ENCODE assay signal across 27 cellular contexts in the genomic region with DNA sequence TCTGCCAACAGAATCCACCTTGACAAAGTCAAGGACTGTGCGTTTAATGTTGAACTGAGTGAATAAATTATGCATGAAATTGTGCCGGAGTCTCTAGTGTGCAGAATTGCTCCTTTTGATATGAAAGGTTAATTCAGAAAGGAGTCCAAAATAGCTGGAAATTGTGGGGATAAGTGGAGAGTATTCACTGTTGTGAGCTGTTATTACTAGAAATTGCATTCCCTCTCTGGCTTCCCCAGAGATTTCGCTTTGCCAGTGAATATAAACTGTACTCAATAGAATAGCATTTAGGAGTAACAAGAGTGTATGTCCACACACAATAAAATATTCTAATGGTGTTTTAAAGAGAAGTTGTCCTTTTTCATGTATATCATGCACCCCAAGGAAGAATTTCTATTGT. TPM values are rescaled to one million over a fixed set of nuclear protein-coding genes. Genes with fewer than 3 reads are reported as not detected.
"Had no signal": no experiment of that assay in that cellular context is flagged by ENCODE, and none has a peak within 500 bp of the region (broad histone marks: within the 10 kb centered on the region; RNA-seq: fewer than 3 reads in every experiment).

No MANE protein-coding gene starts in this region.

- H3K4me3 Mint-ChIP-seq: activated CD8-positive, alpha-beta T cell treated with anti-CD3 and anti-CD28 coated beads, Interleukin-2, amount 10 ng/mL, durations not matched to agents 7 days and 5 days; activated naive CD8-positive, alpha-beta T cell treated with anti-CD3 and anti-CD28 coated beads, Interleukin-2, amount 50 U/mL, for 24 hours; activated T-helper 1 cell treated with anti-CD3 and anti-CD28 coated beads, Interleukin-12 subunit alpha, Interleukin-12 subunit beta, Interleukin-2, Interleukin-4 antibody, amounts not matched to agents 30 ng/mL and 10 ng/mL and 1 ng/mL, durations not matched to agents 14 hours and 24 hours and 36 hours; T-helper 1 cell treated with Interleukin-12 subunit alpha and Interleukin-12 subunit beta and Interleukin-4 antibody, amounts not matched to agents 30 μg/mL and 1 μg/mL, for 36 hours; WTC11 had no signal

- DNase-seq: activated CD4-positive, alpha-beta T cell treated with anti-CD3 and anti-CD28 coated beads for 48 hours; activated CD4-positive, alpha-beta T cell treated with anti-CD3 and anti-CD28 coated beads, Interleukin-2, amount 50 U/mL, for 4 hours; activated CD4-positive, CD25-positive, alpha-beta regulatory T cell treated with anti-CD3 and anti-CD28 coated beads, Interleukin-2, amount 50 U/mL, for 72 hours; activated CD8-positive, alpha-beta memory T cell treated with anti-CD3 and anti-CD28 coated beads, Interleukin-2, amount 50 U/mL, for 48 hours; activated CD8-positive, alpha-beta T cell treated with anti-CD3 and anti-CD28 coated beads, Interleukin-2, amount 10 ng/mL, durations not matched to agents 7 days and 5 days; activated effector memory CD4-positive, alpha-beta T cell treated with Interleukin-2 at 50 U/mL for 16 hours; activated naive CD4-positive, alpha-beta T cell; activated naive CD8-positive, alpha-beta T cell treated with anti-CD3 and anti-CD28 coated beads, Interleukin-2, amount 50 U/mL, for 24 hours; activated T-cell treated with anti-CD3 and anti-CD28 coated beads, Interleukin-2, amount 50 U/mL, for 1 hour; amniotic stem cell; body of pancreas; IMR-90; Kasumi-1; KBM-7; NCI-H1105 treated with DMSO at 0.1 percent for 48 hours; NCI-H2029; NCI-H2171; NCI-H345; NCI-H510A; NCI-H69; PC-3; SHP77 had no signal

- H3K27ac Mint-ChIP-seq: activated CD8-positive, alpha-beta T cell treated with anti-CD3 and anti-CD28 coated beads, Interleukin-2, amount 10 ng/mL, durations not matched to agents 7 days and 5 days; activated naive CD4-positive, alpha-beta T cell treated with anti-CD3 and anti-CD28 coated beads, Interleukin-2, amount 50 U/mL, for 72 hours; activated naive CD8-positive, alpha-beta T cell treated with anti-CD3 and anti-CD28 coated beads, Interleukin-2, amount 50 U/mL, for 24 hours; activated T-helper 1 cell treated with anti-CD3 and anti-CD28 coated beads, Interleukin-12 subunit alpha, Interleukin-12 subunit beta, Interleukin-2, Interleukin-4 antibody, amounts not matched to agents 30 ng/mL and 10 ng/mL and 1 ng/mL, durations not matched to agents 14 hours and 24 hours and 36 hours; T-helper 1 cell treated with Interleukin-12 subunit alpha and Interleukin-12 subunit beta and Interleukin-4 antibody, amounts not matched to agents 30 μg/mL and 1 μg/mL, for 36 hours; WTC11 had no signal

- H3K4me1 Mint-ChIP-seq: activated naive CD8-positive, alpha-beta T cell treated with anti-CD3 and anti-CD28 coated beads, Interleukin-2, amount 50 U/mL, for 24 hours had no signal

- ATAC-seq: activated CD8-positive, alpha-beta T cell treated with anti-CD3 and anti-CD28 coated beads, Interleukin-2, amount 10 ng/mL, durations not matched to agents 7 days and 5 days; activated naive CD4-positive, alpha-beta T cell treated with anti-CD3 and anti-CD28 coated beads, Interleukin-2, amount 50 U/mL, for 72 hours; activated naive CD8-positive, alpha-beta T cell treated with anti-CD3 and anti-CD28 coated beads, Interleukin-2, amount 50 U/mL, for 24 hours; body of pancreas; PC-3; WTC11 had no signal

- H3K9me3 Mint-ChIP-seq: activated naive CD8-positive, alpha-beta T cell treated with anti-CD3 and anti-CD28 coated beads, Interleukin-2, amount 50 U/mL, for 24 hours; activated T-helper 1 cell treated with anti-CD3 and anti-CD28 coated beads, Interleukin-12 subunit alpha, Interleukin-12 subunit beta, Interleukin-2, Interleukin-4 antibody, amounts not matched to agents 30 ng/mL and 10 ng/mL and 1 ng/mL, durations not matched to agents 14 hours and 24 hours and 36 hours; T-helper 1 cell treated with Interleukin-12 subunit alpha and Interleukin-12 subunit beta and Interleukin-4 antibody, amounts not matched to agents 30 μg/mL and 1 μg/mL, for 36 hours had no signal

- H3K36me3 Mint-ChIP-seq: activated naive CD4-positive, alpha-beta T cell treated with anti-CD3 and anti-CD28 coated beads, Interleukin-2, amount 50 U/mL, for 72 hours had no signal

RNA-seq across cellular contexts. Expression of a gene that starts 43.1 kb away (rescaled TPM):
- total RNA-seq: activated CD8-positive, alpha-beta T cell treated with anti-CD3 and anti-CD28 coated beads, Interleukin-2, amount 10 ng/mL, durations not matched to agents 7 days and 5 days; activated naive CD4-positive, alpha-beta T cell treated with anti-CD3 and anti-CD28 coated beads, Interleukin-2, amount 50 U/mL, for 72 hours; activated T-helper 1 cell treated with anti-CD3 and anti-CD28 coated beads, Interleukin-12 subunit alpha, Interleukin-12 subunit beta, Interleukin-2, Interleukin-4 antibody, amounts not matched to agents 30 ng/mL and 10 ng/mL and 1 ng/mL, durations not matched to agents 14 hours and 24 hours and 36 hours; IMR-90; PC-3; SJSA1 had no signal
- polyA plus RNA-seq: IMR-90 had no signal
